In the genomic region with DNA sequence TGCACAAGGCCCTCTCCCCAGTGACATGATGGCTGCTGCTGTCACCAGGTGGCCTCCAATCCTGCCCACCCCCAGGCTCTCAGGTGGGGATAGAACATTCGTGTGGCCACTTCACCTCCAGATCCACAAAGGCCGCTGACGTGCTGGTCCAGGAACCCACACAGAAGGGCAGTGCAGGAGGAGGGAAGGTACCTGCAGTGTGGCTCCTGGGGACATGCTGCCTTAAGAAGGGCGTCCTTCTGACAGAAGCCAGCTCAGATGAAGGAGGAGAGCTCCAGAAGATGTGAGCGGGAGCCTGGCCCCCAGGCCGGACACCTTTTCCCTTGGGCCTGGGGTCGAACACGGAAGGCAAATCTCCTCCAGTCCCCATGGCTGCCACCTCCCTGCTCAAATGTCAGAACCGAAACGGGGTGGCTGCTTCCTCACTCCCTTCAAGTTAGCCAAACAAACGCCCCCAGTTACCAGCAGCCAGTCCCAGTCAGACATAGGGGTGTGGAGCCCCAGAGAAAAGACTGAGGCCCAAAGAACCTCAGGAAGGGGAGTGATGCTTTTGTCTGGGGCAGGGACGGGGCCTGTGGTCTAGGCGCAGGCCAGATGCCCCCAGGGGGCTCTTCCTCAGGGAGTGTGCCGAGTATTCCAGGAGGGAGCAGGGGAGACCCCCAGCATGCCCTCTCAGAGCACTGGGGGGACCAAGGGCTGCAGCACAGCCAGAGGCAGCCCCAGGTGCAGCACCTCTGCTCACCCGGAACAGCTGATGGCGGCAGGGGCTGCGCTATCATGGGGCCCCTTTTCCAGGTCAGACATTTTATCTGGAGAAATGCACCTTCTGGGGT, we compare ENCODE assay signal across 30 cellular contexts.
DNase-seq lines count a peak whose midpoint lies in the region; ATAC-seq and TF ChIP-seq lines count a peak whose summit lies in the region.
"Had no signal": no experiment of that assay in that cellular context is flagged by ENCODE, and none has a peak within 500 bp of the region (broad histone marks: within the 10 kb centered on the region; RNA-seq: fewer than 3 reads in every experiment).

No MANE protein-coding gene starts in this region.

- H3K4me3 ChIP-seq in right atrium auricular region, result no peak overlapping the region
- H3K4me3 ChIP-seq in esophagus muscularis mucosa, result no peak overlapping the region
- no peak overlapping the region for H3K4me3 ChIP-seq in sigmoid colon
- H3K4me3 ChIP-seq: adrenal gland, psoas muscle, thyroid gland had no signal

- H3K4me1 ChIP-seq in right atrium auricular region (peaks cover 0 to 45% of the 10 kb centered on the region in 2 donors), esophagus muscularis mucosa (peaks cover 32 to 92% (median 86%) of the 10 kb centered on the region in 4 donors), sigmoid colon (peaks cover 0 to 92% (median 76%) of the 10 kb centered on the region in 4 donors)
- H3K4me1 ChIP-seq: psoas muscle had no signal

- H3K27ac ChIP-seq in right atrium auricular region, result no peak overlapping the region
- H3K27ac ChIP-seq in esophagus muscularis mucosa (replicated peaks in 1 of 4), result peak overlapping the region; percentile 76 to 85 (median 80)
- H3K27ac ChIP-seq in sigmoid colon, result peak overlapping the region; percentile 73 to 89 (median 84)
- H3K27ac ChIP-seq: neutrophil, psoas muscle had no signal

- peak; percentile 37 for DNase-seq in Right ventricle myocardium superior
- DNase-seq in right atrium auricular region (ENCODE audit: low spot score), result no peak
- no peak for DNase-seq in esophagus muscularis mucosa (ENCODE audit: extremely low spot score)
- DNase-seq in sigmoid colon, result no peak
- DNase-seq in DMS79 treated with DMSO at 0.1 percent for 48 hours (lab: John Stamatoyannopoulos, UW), result no peak
- no peak for DNase-seq in superior temporal gyrus (ENCODE audit: extremely low spot score)
- DNase-seq in cortex of kidney (lab: John Stamatoyannopoulos, UW), result no peak
- DNase-seq in HT-29 (ENCODE audit: low spot score), result no peak
- DNase-seq: activated CD4-positive, alpha-beta T cell treated with anti-CD3 and anti-CD28 coated beads for 36 hours; activated CD8-positive, alpha-beta memory T cell treated with anti-CD3 and anti-CD28 coated beads, Interleukin-2, amount 50 U/mL, for 48 hours; activated CD8-positive, alpha-beta T cell treated with anti-CD3 and anti-CD28 coated beads for 36 hours; activated naive CD4-positive, alpha-beta T cell treated with anti-CD3 and anti-CD28 coated beads for 36 hours; adrenal gland; Calu3; DMS79; effector memory CD8-positive, alpha-beta T cell; GDM1; glutamatergic neuron; NCI-H1436 treated with DMSO at 0.1 percent for 48 hours; NCI-H2081 treated with DMSO at 0.1 percent for 48 hours; NCI-H2227 treated with DMSO at 0.1 percent for 48 hours; NCI-H526 treated with DMSO at 0.1 percent for 48 hours; NK-92 treated with Interleukin-12 subunit alpha and Interleukin-12 subunit beta, amount 100 ng/mL, for 24 hours; PC-3; psoas muscle; SHP77; stimulated activated naive B cell treated with anti-CD40 and anti-IgM and Interleukin-4, amounts not matched to agents 10 μg/mL and 1 μg/mL and 100 μg/mL, for 72 hours had no signal

- peaks cover under 1% of the 10 kb centered on the region for H3K36me3 ChIP-seq in right atrium auricular region
- no peaks in the 10 kb centered on the region for H3K36me3 ChIP-seq in esophagus muscularis mucosa
- no peaks in the 10 kb centered on the region for H3K36me3 ChIP-seq in sigmoid colon
- H3K36me3 ChIP-seq: adrenal gland, thyroid gland had no signal

- no peak for TF ChIP-seq EP300 in esophagus muscularis mucosa (IDR thresholded peaks at IDR 0.05)
- no peak for TF ChIP-seq EP300 in sigmoid colon (IDR thresholded peaks at IDR 0.05)

- H3K27me3 ChIP-seq in right atrium auricular region (no peaks in the 10 kb centered on the region), esophagus muscularis mucosa (no peaks in the 10 kb centered on the region), sigmoid colon (no peaks in the 10 kb centered on the region)
- H3K27me3 ChIP-seq: adrenal gland, neutrophil, thyroid gland had no signal

- TF ChIP-seq CTCF in right atrium auricular region (IDR thresholded peaks at IDR 0.05), result no peak
- no peak for TF ChIP-seq CTCF in esophagus muscularis mucosa (IDR thresholded peaks at IDR 0.05)
- TF ChIP-seq CTCF in sigmoid colon (IDR thresholded peaks at IDR 0.05), result no peak

- TF ChIP-seq POLR2A in esophagus muscularis mucosa (IDR thresholded peaks at IDR 0.05; ENCODE audit: low read depth) (no peak), sigmoid colon (IDR thresholded peaks at IDR 0.05) (no peak)

- H3K9me3 ChIP-seq in right atrium auricular region, result no peaks in the 10 kb centered on the region
- no peaks in the 10 kb centered on the region for H3K9me3 ChIP-seq in esophagus muscularis mucosa
- no peaks in the 10 kb centered on the region for H3K9me3 ChIP-seq in sigmoid colon
- H3K9me3 ChIP-seq: adrenal gland, neutrophil, psoas muscle, thyroid gland had no signal

- 90% methylated on average over 15 of the region's 17 CpGs for WGBS in esophagus muscularis mucosa
- WGBS in sigmoid colon, 2 donors, result 91 to 93% methylated on average over 17 of the region's 17 CpGs

- intact Hi-C loops in Right ventricle myocardium superior (cut with DNase I), result no loop called here
- intact Hi-C loops in esophagus muscularis mucosa (cut with DNase I), result no loop called here
- intact Hi-C loops in sigmoid colon (cut with DNase I), result loop anchor here (5.0 kb wide), 2 partner anchors 75 to 125 kb away; no protein-coding TSS in a partner anchor

- no peak for ATAC-seq in Right ventricle myocardium superior (ENCODE audit: poor library complexity)
- ATAC-seq: activated CD4-positive, alpha-beta T cell treated with anti-CD3 and anti-CD28 coated beads for 36 hours; activated CD8-positive, alpha-beta T cell treated with anti-CD3 and anti-CD28 coated beads for 36 hours; effector memory CD8-positive, alpha-beta T cell; left lobe of liver; PC-3 had no signal

Comparison
In these comparisons a context has a peak if more than half of its experiments do, and no peak if none do; other contexts are left out.
1. H3K27ac ChIP-seq: peak in esophagus muscularis mucosa (4 of 4) and sigmoid colon (4 of 4); none in right atrium auricular region (0 of 2).